In the genomic region with DNA sequence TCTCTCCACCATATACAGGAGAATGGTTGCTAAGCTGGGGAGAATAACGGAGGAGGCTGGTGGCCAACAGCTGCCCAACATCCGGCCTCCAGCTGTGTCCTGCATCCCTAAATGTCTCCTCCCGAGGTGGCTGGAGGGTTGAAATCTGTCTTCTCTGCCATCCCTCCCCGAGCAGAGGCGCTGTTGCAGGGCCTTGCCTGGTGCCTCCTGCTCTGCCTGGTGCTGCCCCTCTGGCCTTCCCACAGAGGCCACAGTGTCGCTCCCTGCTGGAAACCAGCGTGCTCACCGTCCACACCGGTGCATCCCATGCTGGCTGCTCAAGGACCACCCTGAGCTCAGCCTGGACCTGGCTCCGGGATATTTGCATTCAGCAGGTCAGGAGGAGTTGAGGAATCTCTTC, we compare ENCODE assay signal across 15 cellular contexts.
DNase-seq lines count a peak whose midpoint lies in the region; FAIRE-seq and TF ChIP-seq lines count a peak whose summit lies in the region.
"Had no signal": no experiment of that assay in that cellular context is flagged by ENCODE, and none has a peak within 500 bp of the region (broad histone marks: within the 10 kb centered on the region; RNA-seq: fewer than 3 reads in every experiment).

No MANE protein-coding gene starts in this region.

- H3K14ac ChIP-seq in H9 (ENCODE audit: insufficient read depth, low read length) (no peak overlapping the region), neuronal stem cell (ENCODE audit: low read length) (no peak overlapping the region)

- H3K9me2 ChIP-seq in GM23248 (ENCODE audit: insufficient read depth): no peaks in the 10 kb centered on the region

- H4K5ac ChIP-seq in H9 (ENCODE audit: insufficient read length, low read depth, low read length): no peak overlapping the region

- peaks cover 24 to 25% of the 10 kb centered on the region in 2 experiments for H3K4me1 Mint-ChIP-seq in H9
- peaks cover 5% of the 10 kb centered on the region for H3K4me1 Mint-ChIP-seq in endodermal cell

- H3T11ph ChIP-seq in H9 (ENCODE audit: low read length): no peak overlapping the region

- peaks cover 13% of the 10 kb centered on the region for H3K27me3 Mint-ChIP-seq in H9 (ENCODE audit: low read depth)
- H3K27me3 Mint-ChIP-seq in endodermal cell (ENCODE audit: insufficient read depth): peaks cover 4% of the 10 kb centered on the region

- H3K4me1 ChIP-seq in H9 (ENCODE audit: insufficient read depth, low read length) (no peaks in the 10 kb centered on the region), endodermal cell (ENCODE audit: control insufficient read depth, insufficient read depth, low read length) (no peaks in the 10 kb centered on the region), neuronal stem cell (ENCODE audit: control insufficient read depth in 2 of 2, insufficient read depth in 1 of 2, low read depth in 1 of 2, low read length in 2 of 2) (peaks cover 6% of the 10 kb centered on the region in 2 donors), kidney (ENCODE audit: control insufficient read depth in 1 of 2, insufficient read depth in 1 of 2, low read depth in 1 of 2, low read length in 2 of 2) (peaks cover 5 to 35% of the 10 kb centered on the region in 2 donors), GM23248 (ENCODE audit: insufficient read depth) (no peaks in the 10 kb centered on the region)
- H3K4me1 ChIP-seq: HAP-1 had no signal

- in situ Hi-C loops in GM23248 (cut with MboI): no loop called here

- H3K4me2 ChIP-seq in H9 (ENCODE audit: insufficient read depth, insufficient read length, low read length) (no peak overlapping the region), neuronal stem cell (ENCODE audit: insufficient read depth, low read length, poor library complexity, severe bottlenecking) (no peak overlapping the region), GM23248 (ENCODE audit: unreplicated experiment) (no peak overlapping the region)

- H3K27ac ChIP-seq in H9 (ENCODE audit: insufficient read length, low read depth, low read length) (no peak overlapping the region), WERI-Rb-1 (no peak overlapping the region), endodermal cell (ENCODE audit: low read depth, low read length) (no peak overlapping the region), neuronal stem cell (replicated peaks; ENCODE audit: low read length) (no peak overlapping the region), kidney (ENCODE audit: low read depth in 2 of 2, low read length in 2 of 2) (no peak overlapping the region), GM23248 (no peak overlapping the region)
- H3K27ac ChIP-seq: HL-60 had no signal

- H3K23me2 ChIP-seq in H9 (ENCODE audit: insufficient read length, low read depth, low read length, poor library complexity, severe bottlenecking): no peaks in the 10 kb centered on the region

- no peak overlapping the region for H2BK15ac ChIP-seq in H9 (ENCODE audit: low read depth, low read length)
- H2BK15ac ChIP-seq in neuronal stem cell (ENCODE audit: low read length): peak overlapping the region; percentile 14

- H3K23ac ChIP-seq in H9 (ENCODE audit: insufficient read length, low read depth, low read length) (no peak overlapping the region), neuronal stem cell (ENCODE audit: low read depth, low read length, poor library complexity) (no peak overlapping the region)

- H2BK20ac ChIP-seq in H9 (ENCODE audit: low read depth, low read length, poor library complexity, severe bottlenecking): no peak overlapping the region

- H4K91ac ChIP-seq in H9 (ENCODE audit: insufficient read length, low read depth, low read length) (no peak overlapping the region), neuronal stem cell (ENCODE audit: low read depth, low read length, poor library complexity) (no peak overlapping the region)

- H4K20me1 ChIP-seq in H9 (ENCODE audit: control insufficient read depth, insufficient read depth, insufficient read length): no peaks in the 10 kb centered on the region
- no peaks in the 10 kb centered on the region for H4K20me1 ChIP-seq in GM23248 (ENCODE audit: insufficient read depth)

- H2AK5ac ChIP-seq in H9 (ENCODE audit: insufficient read length, low read length) (no peak overlapping the region), neuronal stem cell (ENCODE audit: low read depth, low read length) (peak overlapping the region; percentile 36)

- intact Hi-C loops in kidney (cut with DNase I): no loop called here

- no peaks in the 10 kb centered on the region for H3K36me3 ChIP-seq in WERI-Rb-1
- no peaks in the 10 kb centered on the region for H3K36me3 ChIP-seq in endodermal cell (ENCODE audit: control insufficient read depth, insufficient read depth, low read length)
- H3K36me3 ChIP-seq in neuronal stem cell (replicated peaks in 1 of 2; ENCODE audit: control insufficient read depth in 2 of 2, insufficient read depth in 2 of 2, low read length in 2 of 2): no peaks in the 10 kb centered on the region
- no peaks in the 10 kb centered on the region for H3K36me3 ChIP-seq in kidney (ENCODE audit: control insufficient read depth in 1 of 2, insufficient read depth in 2 of 2, low read length in 2 of 2)
- H3K36me3 ChIP-seq in GM23248 (ENCODE audit: low read depth): no peaks in the 10 kb centered on the region
- H3K36me3 ChIP-seq: HAP-1 had no signal

- FAIRE-seq in kidney (lab: Jason Lieb, UNC): no peak
- FAIRE-seq: GM19239 had no signal

- H3K56ac ChIP-seq in H9 (ENCODE audit: insufficient read length, low read depth, low read length): no peak overlapping the region

- H3K4me3 ChIP-seq in WERI-Rb-1 (ENCODE audit: low read depth, low read length) (no peak overlapping the region), endodermal cell (ENCODE audit: low read length) (no peak overlapping the region), neuronal stem cell (ENCODE audit: low read length in 2 of 2) (no peak overlapping the region), kidney (ENCODE audit: low read length in 2 of 2) (no peak overlapping the region), GM23248 (no peak overlapping the region)
- H3K4me3 ChIP-seq: HAP-1 had no signal

- H3K4ac ChIP-seq in H9 (ENCODE audit: low read depth, low read length): no peak overlapping the region
- no peak overlapping the region for H3K4ac ChIP-seq in neuronal stem cell (ENCODE audit: low read length)

- no peak overlapping the region for H4K8ac ChIP-seq in H9 (replicated peaks; ENCODE audit: insufficient read length, low read depth, low read length)
- no peak overlapping the region for H4K8ac ChIP-seq in neuronal stem cell (ENCODE audit: low read depth, low read length)

- no peak overlapping the region for H2BK12ac ChIP-seq in H9 (ENCODE audit: insufficient read length, low read depth, low read length)
- H2BK12ac ChIP-seq in neuronal stem cell (ENCODE audit: low read length): no peak overlapping the region

- peak; percentile 52 for DNase-seq in H9
- DNase-seq in WERI-Rb-1: no peak
- peak; percentile 62 for DNase-seq in endodermal cell
- no peak for DNase-seq in neuronal stem cell (ENCODE audit: low spot score)
- DNase-seq in medulla oblongata (ENCODE audit: extremely low spot score): no peak
- DNase-seq in kidney: no peak
- no peak for DNase-seq in A172 (ENCODE audit: low spot score)
- no peak for DNase-seq in GM23248
- DNase-seq: GF-D8, HFFc6 had no signal

- H3K9me3 Mint-ChIP-seq in H9 (peaks cover 0 to 1% of the 10 kb centered on the region in 2 experiments; a peak in 1 of 5 replicates), endodermal cell (no peaks in the 10 kb centered on the region)
- H3K9me3 Mint-ChIP-seq: CD8-positive, alpha-beta T cell had no signal

- H2BK5ac ChIP-seq in H9 (ENCODE audit: insufficient read length, low read length) (no peak overlapping the region), neuronal stem cell (ENCODE audit: low read length) (no peak overlapping the region)

- H3K27me3 ChIP-seq in H9 (ENCODE audit: insufficient read depth, low read length) (no peaks in the 10 kb centered on the region; the same call in 1 of the 2 replicates), WERI-Rb-1 (ENCODE audit: insufficient read depth, low read depth, severe bottlenecking) (no peaks in the 10 kb centered on the region), endodermal cell (ENCODE audit: control insufficient read depth, insufficient read depth, low read length, poor library complexity, severe bottlenecking) (no peaks in the 10 kb centered on the region), neuronal stem cell (ENCODE audit: control insufficient read depth in 3 of 3, insufficient read depth in 3 of 3, low read depth in 1 of 3, low read length in 3 of 3) (peaks cover 0 to 32% (median 0%) of the 10 kb centered on the region in 3 experiments), GM23248 (replicated peaks; ENCODE audit: insufficient read depth) (no peaks in the 10 kb centered on the region; the same call in 1 of the 2 replicates)

- WGBS in H9 (ENCODE audit: extremely low coverage, insufficient read length, low lambda C conversion rate): no CpG with 5 or more reads among the region's 10 CpGs
- 88 to 95% methylated on average over 3 to 10 of the region's 10 CpGs for WGBS in endodermal cell (ENCODE audit: insufficient coverage in 1 of 2, insufficient read length in 1 of 2), 2 experiments
- WGBS in neuronal stem cell (ENCODE audit: extremely low coverage in 2 of 2, insufficient read length in 2 of 2, insufficient replicate concordance in 1 of 2), 2 donors: no CpG with 5 or more reads among the region's 10 CpGs
- 54 to 58% methylated on average over 10 of the region's 10 CpGs for WGBS in GM23248 (ENCODE audit: low coverage in 1 of 2, low lambda C conversion rate in 2 of 2, missing lambda C conversion rate in 2 of 2), 2 experiments

- H2BK120ac ChIP-seq in H9 (ENCODE audit: low read depth, low read length, poor library complexity, severe bottlenecking) (no peak overlapping the region), neuronal stem cell (ENCODE audit: low read depth, low read length) (no peak overlapping the region)

- H2AFZ ChIP-seq in H9 (ENCODE audit: low read length): no peak overlapping the region
- no peak overlapping the region for H2AFZ ChIP-seq in neuronal stem cell (ENCODE audit: low read length)
- no peak overlapping the region for H2AFZ ChIP-seq in GM23248

- H3K79me1 ChIP-seq in H9 (ENCODE audit: insufficient read depth, low read depth, low read length, poor library complexity, severe bottlenecking) (no peaks in the 10 kb centered on the region), neuronal stem cell (ENCODE audit: low read depth, low read length) (no peaks in the 10 kb centered on the region)

- TF ChIP-seq CTCF in H9 (conservative IDR thresholded peaks at IDR 0.05) (peak; percentile 15; the same call in 1 of the 3 replicates), WERI-Rb-1 (IDR thresholded peaks at IDR 0.05; ENCODE audit: low read depth, low read length) (0 out of 2 replicates have a peak, but pooled peaks have one; percentile 23), endodermal cell (conservative IDR thresholded peaks at IDR 0.05) (peak; percentile 45), kidney (IDR thresholded peaks at IDR 0.05; ENCODE audit: borderline replicate concordance, extremely low read depth, insufficient read depth) (no peak)

- H3F3A ChIP-seq in GM23248 (ENCODE audit: insufficient read depth): no peaks in the 10 kb centered on the region

- H3K36me3 Mint-ChIP-seq in H9 (ENCODE audit: insufficient read depth in 1 of 3, low read depth in 3 of 3) (0 out of 7 replicates have a peak, but pooled peaks cover 0 to 4% (median 0%) of the 10 kb centered on the region in 3 experiments), endodermal cell (ENCODE audit: low read depth) (no peaks in the 10 kb centered on the region)
- H3K36me3 Mint-ChIP-seq: CD14-positive monocyte; CD8-positive, alpha-beta T cell had no signal

- H3K9me3 ChIP-seq in H9 (ENCODE audit: control insufficient read depth, low read depth, low read length): no peaks in the 10 kb centered on the region
- no peaks in the 10 kb centered on the region for H3K9me3 ChIP-seq in WERI-Rb-1 (ENCODE audit: severe bottlenecking)
- no peaks in the 10 kb centered on the region for H3K9me3 ChIP-seq in endodermal cell (ENCODE audit: control insufficient read depth, low read length)
- H3K9me3 ChIP-seq in neuronal stem cell (replicated peaks in 1 of 2; ENCODE audit: control insufficient read depth in 2 of 2, insufficient read depth in 1 of 2, low read depth in 1 of 2, low read length in 2 of 2): peaks cover 0 to 3% of the 10 kb centered on the region in 2 donors
- no peaks in the 10 kb centered on the region for H3K9me3 ChIP-seq in kidney (ENCODE audit: control insufficient read depth in 1 of 2, low read length in 2 of 2)
- no peaks in the 10 kb centered on the region for H3K9me3 ChIP-seq in GM23248 (ENCODE audit: low read depth)
- H3K9me3 ChIP-seq: HAP-1 had no signal

- H3K4me3 Mint-ChIP-seq in H9 (no peak overlapping the region), endodermal cell (no peak overlapping the region)
- H3K4me3 Mint-ChIP-seq: CD14-positive monocyte; CD8-positive, alpha-beta T cell; HFFc6 had no signal

- H3K9ac ChIP-seq in H9 (ENCODE audit: extremely low read depth, insufficient read length, low read length) (no peak overlapping the region), endodermal cell (ENCODE audit: extremely low read depth, low read length, poor library complexity, severe bottlenecking) (no peak overlapping the region), neuronal stem cell (ENCODE audit: low read depth, low read length, poor library complexity) (no peak overlapping the region), kidney (ENCODE audit: low read length in 2 of 2) (no peak overlapping the region), GM23248 (no peak overlapping the region)

- H3K18ac ChIP-seq in H9 (ENCODE audit: insufficient read length, low read depth, low read length): no peak overlapping the region
- H3K18ac ChIP-seq in neuronal stem cell (ENCODE audit: low read length): peak overlapping the region; percentile 30

- H3K79me2 ChIP-seq in H9 (ENCODE audit: insufficient read depth, low read length) (no peaks in the 10 kb centered on the region), GM23248 (ENCODE audit: insufficient read depth) (no peaks in the 10 kb centered on the region)

- H3K27ac Mint-ChIP-seq in H9 (no peak overlapping the region), endodermal cell (no peak overlapping the region)
- H3K27ac Mint-ChIP-seq: CD14-positive monocyte; CD8-positive, alpha-beta T cell; HFFc6 had no signal

Comparison
In these comparisons a context has a peak if more than half of its experiments do, and no peak if none do; other contexts are left out.
1. DNase-seq: peak in H9 (single experiment) and endodermal cell (single experiment); none in WERI-Rb-1 (single experiment), neuronal stem cell (single experiment), medulla oblongata (single experiment), kidney (single experiment), A172 (single experiment) and GM23248 (single experiment).